In genomic region chr18:76823574-76823973, GRCh38 we compare ENCODE assay signal across 8 cellular contexts. TPM values are rescaled to one million over a fixed set of nuclear protein-coding genes. Genes with fewer than 3 reads are reported as not detected.
DNase-seq lines count a peak whose midpoint lies in the region; ATAC-seq, FAIRE-seq and TF ChIP-seq lines count a peak whose summit lies in the region.

No MANE protein-coding gene starts in this region.

- TF ChIP-seq CTCF in RWPE2 (IDR thresholded peaks at IDR 0.05; ENCODE audit: poor library complexity, severe bottlenecking) (no peak), endothelial cell of umbilical vein (IDR thresholded peaks at IDR 0.05; ENCODE audit: extremely low read depth in 1 of 2, insufficient read depth in 1 of 2, low read depth in 1 of 2, low read length in 2 of 2) (peak in 1 of 2 donors; percentile 48), neural progenitor cell (IDR thresholded peaks at IDR 0.05) (peak; percentile 44)

- dilution Hi-C loops in endothelial cell of umbilical vein (cut with MboI; ENCODE audit: extremely low pct_ligation_motif_present, low sequenced_read_pairs) = no loop called here

- ATAC-seq in RWPE2 (ENCODE audit: low read depth) = no peak
- ATAC-seq in HG03139 (IDR thresholded peaks at IDR 0.05; ENCODE audit: unreplicated experiment) = no peak
- no peak for ATAC-seq in HG03280 (IDR thresholded peaks at IDR 0.05; ENCODE audit: unreplicated experiment)

- peaks cover 11% of the 10 kb centered on the region for H3K36me3 Mint-ChIP-seq in neural progenitor cell

- no TSS peak for BruUV-seq in endothelial cell of umbilical vein (replicated peaks; lab: Mats Ljungman, UMichigan)

- H3K4me1 ChIP-seq in RWPE2 (ENCODE audit: insufficient read depth, poor library complexity, severe bottlenecking) (peaks cover 5% of the 10 kb centered on the region), endothelial cell of umbilical vein (ENCODE audit: control insufficient read depth, extremely low read depth, insufficient read depth, low read length) (peaks cover 34% of the 10 kb centered on the region), neural progenitor cell (peaks cover 18% of the 10 kb centered on the region)

- H2AFZ ChIP-seq in endothelial cell of umbilical vein (ENCODE audit: low read depth, low read length) = peak overlapping the region; percentile 56
- H2AFZ ChIP-seq in neural progenitor cell (replicated peaks) = peak overlapping the region; percentile 52

- peaks cover 37% of the 10 kb centered on the region for H3K4me1 Mint-ChIP-seq in neural progenitor cell

- no peaks in the 10 kb centered on the region for H3K9me1 ChIP-seq in endothelial cell of umbilical vein (replicated peaks; ENCODE audit: control insufficient read depth, extremely low read depth, insufficient read depth, low read length)

- peaks cover 22% of the 10 kb centered on the region for H3F3A ChIP-seq in neural progenitor cell (ENCODE audit: low read depth)

- H3K36me3 ChIP-seq in RWPE2 (ENCODE audit: low read depth) (peaks cover 17% of the 10 kb centered on the region; the same call in 1 of the 2 replicates), endothelial cell of umbilical vein (ENCODE audit: control insufficient read depth in 2 of 2, extremely low read depth in 1 of 2, insufficient read depth in 2 of 2, low read length in 2 of 2) (no peaks in the 10 kb centered on the region), neural progenitor cell (no peaks in the 10 kb centered on the region)

- peaks cover 66% of the 10 kb centered on the region for H3K79me2 ChIP-seq in endothelial cell of umbilical vein (ENCODE audit: control insufficient read depth, insufficient read depth, low read length)
- peaks cover 89% of the 10 kb centered on the region for H3K79me2 ChIP-seq in neural progenitor cell (ENCODE audit: low read depth)

- FAIRE-seq in GM18507 (lab: Jason Lieb, UNC) (peak; percentile 5), endothelial cell of umbilical vein (lab: Jason Lieb, UNC) (peak; percentile 57)

- H3K27ac Mint-ChIP-seq in neural progenitor cell = peak overlapping the region; percentile 91

- intact Hi-C loops in endothelial cell of umbilical vein (cut with micrococcal nuclease) = loop anchor here (2.0 to 10.0 kb wide), 5 partner anchors 54 to 371 kb away; no protein-coding TSS in a partner anchor

- H3K4me3 Mint-ChIP-seq in neural progenitor cell = peak overlapping the region; percentile 89

- H3K27ac ChIP-seq in RWPE2 (ENCODE audit: poor library complexity, severe bottlenecking) (peak overlapping the region; percentile 81), endothelial cell of umbilical vein (ENCODE audit: insufficient read depth, low read depth, low read length) (no peak overlapping the region), neural progenitor cell (no peak overlapping the region)

- peak; percentile 20 for DNase-seq in GM18507 (ENCODE audit: extremely low spot score, insufficient read length, low read depth)
- DNase-seq in RWPE2 (ENCODE audit: low spot score) = peak; percentile 52
- DNase-seq in endothelial cell of umbilical vein (ENCODE audit: low read depth, low spot score) = no peak
- peak; percentile 67 for DNase-seq in neural progenitor cell (ENCODE audit: low spot score)
- no peak for DNase-seq in T-helper 9 cell
- no peak for DNase-seq in NCI-H1417 treated with DMSO at 0.1 percent for 48 hours (lab: John Stamatoyannopoulos, UW)

- H4K20me1 ChIP-seq in endothelial cell of umbilical vein (replicated peaks; ENCODE audit: control insufficient read depth, extremely low read depth, insufficient read depth, low read length) = no peaks in the 10 kb centered on the region
- H4K20me1 ChIP-seq in neural progenitor cell (ENCODE audit: low read depth) = peaks cover 6% of the 10 kb centered on the region

- peaks cover 3% of the 10 kb centered on the region for H3K9me3 Mint-ChIP-seq in neural progenitor cell

- H3K4me3 ChIP-seq in RWPE2 (ENCODE audit: severe bottlenecking) (peak overlapping the region; percentile 95), endothelial cell of umbilical vein (replicated peaks in 1 of 3; ENCODE audit: insufficient read depth in 1 of 3, low read depth in 1 of 3, low read length in 3 of 3) (peak overlapping the region; percentile 54 to 98 (median 75)), neural progenitor cell (peak overlapping the region; percentile 74)

- no peaks in the 10 kb centered on the region for H3K27me3 Mint-ChIP-seq in neural progenitor cell (ENCODE audit: insufficient read depth, low read depth)

- TF ChIP-seq POLR2A in endothelial cell of umbilical vein (IDR thresholded peaks at IDR 0.05; ENCODE audit: low read depth, low read length) = no peak

- CTCF ChIA-PET in endothelial cell of umbilical vein (lab: Charles Lee) = interaction anchor here (0.9 to 1.2 kb wide), 3 partner anchors 15 to 22 kb away, joined by 3 to 6 read pairs (median 4); no protein-coding TSS in a partner anchor

- H3K4me2 ChIP-seq in endothelial cell of umbilical vein (ENCODE audit: insufficient read depth, low read length) (peak overlapping the region; percentile 76), neural progenitor cell (peak overlapping the region; percentile 77)

- H3K9me3 ChIP-seq in RWPE2 (ENCODE audit: severe bottlenecking) (no peaks in the 10 kb centered on the region), endothelial cell of umbilical vein (replicated peaks; ENCODE audit: control insufficient read depth, insufficient read depth, low read length) (no peaks in the 10 kb centered on the region), neural progenitor cell (ENCODE audit: low read depth) (no peaks in the 10 kb centered on the region)

- POLR2A ChIA-PET in endothelial cell of umbilical vein (lab: Charles Lee) = no interaction called here

- no peaks in the 10 kb centered on the region for H3K27me3 ChIP-seq in RWPE2 (ENCODE audit: insufficient read depth, poor library complexity, severe bottlenecking)
- no peaks in the 10 kb centered on the region for H3K27me3 ChIP-seq in endothelial cell of umbilical vein (ENCODE audit: control insufficient read depth in 2 of 2, insufficient read depth in 2 of 2, low read length in 2 of 2)
- H3K27me3 ChIP-seq in neural progenitor cell = no peaks in the 10 kb centered on the region

- peak overlapping the region; percentile 65 for H3K9ac ChIP-seq in endothelial cell of umbilical vein (replicated peaks; ENCODE audit: extremely low read depth, insufficient read depth, low read length)
- H3K9ac ChIP-seq in neural progenitor cell = no peak overlapping the region

TF ChIP-seq in endothelial cell of umbilical vein, 7 proteins besides CTCF, POLR2A, EP300 and RAD21:
- no peak for TF ChIP-seq GATA2 (IDR thresholded peaks at IDR 0.05; ENCODE audit: insufficient read depth, insufficient read length, low read depth, low read length)
- TF ChIP-seq FOS (IDR thresholded peaks at IDR 0.05; ENCODE audit: borderline replicate concordance, insufficient read depth, low read length) = no peak
- TF ChIP-seq JUN (IDR thresholded peaks at IDR 0.05; ENCODE audit: borderline replicate concordance, insufficient read depth, insufficient read length, low read depth) = no peak
- no peak for TF ChIP-seq MAX (IDR thresholded peaks at IDR 0.05; ENCODE audit: insufficient read depth, insufficient read length)
- no peak for TF ChIP-seq EZH2 (IDR thresholded peaks at IDR 0.05; ENCODE audit: borderline replicate concordance, low read depth, low read length, severe bottlenecking)
- no peak for TF ChIP-seq POLR2AphosphoS5 (IDR thresholded peaks at IDR 0.05; ENCODE audit: insufficient read depth, low read depth, low read length)
- TF ChIP-seq MYC (IDR thresholded peaks at IDR 0.05; ENCODE audit: low read depth, low read length) = no peak
TF ChIP-seq in endothelial cell of umbilical vein: peak in this region for 0.

RNA-seq across cellular contexts. Expression of gene ZNF236, which starts 1.2 kb away (rescaled TPM):
- total RNA-seq in endothelial cell of umbilical vein (13.6 and 14.7 TPM in 2 replicates), neural progenitor cell (ENCODE audit: low replicate concordance) (11.5 and 14.3 TPM in 2 replicates)
- polyA plus RNA-seq in endothelial cell of umbilical vein = 4.5 TPM in 2 replicates
- 3.3 and 3.5 TPM in 2 replicates for polyA plus RNA-seq in endothelial cell of umbilical vein (2011; cell fraction: cytosol; rRNA removed)
- 20.6 and 21.0 TPM in 2 replicates for polyA plus RNA-seq in endothelial cell of umbilical vein (2011; cell fraction: nucleus; rRNA removed)
- 3.5 and 4.1 TPM in 2 replicates for polyA plus RNA-seq in endothelial cell of umbilical vein (2012)
- 27.6 and 33.8 TPM in 2 replicates for polyA minus RNA-seq in endothelial cell of umbilical vein
- 19.8 TPM for polyA minus RNA-seq in endothelial cell of umbilical vein (2011; cell fraction: cytosol; rRNA and poly(A)+ RNA removed)
- 75.0 and 107 TPM in 2 replicates for polyA minus RNA-seq in endothelial cell of umbilical vein (2011; cell fraction: nucleus; rRNA and poly(A)+ RNA removed)

Comparison
In these comparisons a context has a peak if more than half of its experiments do, and no peak if none do; other contexts are left out.
1. DNase-seq: peak in GM18507 (single experiment), RWPE2 (single experiment) and neural progenitor cell (single experiment); none in endothelial cell of umbilical vein (single experiment), T-helper 9 cell (single experiment) and NCI-H1417 treated with DMSO at 0.1 percent for 48 hours (single experiment).
2. Peak in every context shown above with its lines, with median percentiles within 50 percentile points of each other: H3K4me3 ChIP-seq.